24 cellular contexts compared by ENCODE assay signal in the genomic region with DNA sequence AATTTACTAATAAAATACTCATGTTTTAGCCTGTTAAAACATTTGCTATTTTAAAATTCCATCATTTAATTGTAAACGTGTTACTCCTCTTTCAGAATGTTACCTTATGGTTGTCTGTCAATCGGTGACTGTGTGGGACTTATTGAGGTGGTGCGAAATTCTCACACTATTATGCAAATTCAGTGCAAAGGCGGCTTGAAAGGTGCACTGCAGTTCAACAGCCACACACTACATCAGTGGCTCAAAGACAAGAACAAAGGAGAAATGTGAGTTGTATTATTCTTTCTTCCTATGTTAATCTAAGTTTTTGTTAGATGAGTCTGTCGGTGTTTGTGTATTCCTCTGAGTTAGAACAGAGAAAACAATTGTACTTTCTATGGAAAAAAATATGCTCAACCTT.
"Had no signal": no experiment of that assay in that cellular context is flagged by ENCODE, and none has a peak within 500 bp of the region (broad histone marks: within the 10 kb centered on the region; RNA-seq: fewer than 3 reads in every experiment).

No MANE protein-coding gene starts in this region.

- H3K4me3 Mint-ChIP-seq: activated CD4-positive, alpha-beta memory T cell treated with anti-CD3 and anti-CD28 coated beads, Interleukin-2, amount 10 ng/mL, durations not matched to agents 7 days and 5 days; activated CD4-positive, alpha-beta T cell treated with anti-CD3 and anti-CD28 coated beads, Interleukin-2, amount 10 ng/mL, durations not matched to agents 7 days and 5 days; activated CD8-positive, alpha-beta memory T cell treated with anti-CD3 and anti-CD28 coated beads, Interleukin-2, amount 10 ng/mL, durations not matched to agents 7 days and 5 days; immature natural killer cell; nephron; WTC11 had no signal

- ATAC-seq: activated CD8-positive, alpha-beta memory T cell treated with anti-CD3 and anti-CD28 coated beads, Interleukin-2, amount 10 ng/mL, durations not matched to agents 7 days and 5 days; activated naive CD4-positive, alpha-beta T cell treated with anti-CD3 and anti-CD28 coated beads, Interleukin-2, amount 50 U/mL, for 72 hours; heart left ventricle; left lung; lower lobe of right lung; right lobe of liver; stimulated activated naive CD8-positive, alpha-beta T cell treated with anti-CD3 and anti-CD28 coated beads, Interleukin-15, Interleukin-2, amounts not matched to agents 100 U/mL and 50 U/mL, for 24 hours; WTC11 had no signal

- H3K4me1 ChIP-seq: breast epithelium, left lung, lower lobe of right lung, right lobe of liver, testis, transverse colon had no signal

- DNase-seq: activated CD4-positive, alpha-beta memory T cell treated with anti-CD3 and anti-CD28 coated beads, Interleukin-2, amount 10 ng/mL, durations not matched to agents 7 days and 5 days; activated CD4-positive, alpha-beta T cell treated with anti-CD3 and anti-CD28 coated beads for 1 hour; activated CD4-positive, alpha-beta T cell treated with anti-CD3 and anti-CD28 coated beads, Interleukin-2, amount 10 ng/mL, durations not matched to agents 7 days and 5 days; activated CD8-positive, alpha-beta memory T cell treated with anti-CD3 and anti-CD28 coated beads, Interleukin-2, amount 10 ng/mL, durations not matched to agents 7 days and 5 days; activated T-cell treated with anti-CD3 and anti-CD28 coated beads, Interleukin-2, amount 50 U/mL, for 48 hours; central memory CD4-positive, alpha-beta T cell; heart left ventricle; hypothalamus; immature natural killer cell; kidney; left lung; lower lobe of right lung; right lobe of liver; stimulated activated CD4-positive, alpha-beta T cell treated with anti-CD3 and anti-CD28 coated beads, Interleukin-4, amount 100 ng/mL, for 1 hour; stimulated activated naive CD8-positive, alpha-beta T cell treated with anti-CD3 and anti-CD28 coated beads, Interleukin-15, Interleukin-2, amounts not matched to agents 100 U/mL and 50 U/mL, for 24 hours; T-helper 9 cell; testis; transverse colon had no signal

- H3K9me3 Mint-ChIP-seq: activated CD4-positive, alpha-beta memory T cell treated with anti-CD3 and anti-CD28 coated beads, Interleukin-2, amount 10 ng/mL, durations not matched to agents 7 days and 5 days; activated CD4-positive, alpha-beta T cell treated with anti-CD3 and anti-CD28 coated beads, Interleukin-2, amount 10 ng/mL, durations not matched to agents 7 days and 5 days; activated naive CD4-positive, alpha-beta T cell treated with anti-CD3 and anti-CD28 coated beads, Interleukin-2, amount 50 U/mL, for 72 hours; activated T-helper 2 cell treated with anti-CD3 and anti-CD28 coated beads, Interferon-gamma antibody, Interleukin-2, Interleukin-4, amounts not matched to agents 10 μg/mL and 5 μg/mL and 100 μg/mL, durations not matched to agents 14 hours and 24 hours and 36 hours; immature natural killer cell; nephron; WTC11 had no signal

- H3K27me3 Mint-ChIP-seq: activated CD4-positive, alpha-beta memory T cell treated with anti-CD3 and anti-CD28 coated beads, Interleukin-2, amount 10 ng/mL, durations not matched to agents 7 days and 5 days; activated CD4-positive, alpha-beta T cell treated with anti-CD3 and anti-CD28 coated beads, Interleukin-2, amount 10 ng/mL, durations not matched to agents 7 days and 5 days; activated CD8-positive, alpha-beta memory T cell treated with anti-CD3 and anti-CD28 coated beads, Interleukin-2, amount 10 ng/mL, durations not matched to agents 7 days and 5 days had no signal

- H3K36me3 Mint-ChIP-seq: activated naive CD4-positive, alpha-beta T cell treated with anti-CD3 and anti-CD28 coated beads, Interleukin-2, amount 50 U/mL, for 72 hours had no signal

- H3K4me3 ChIP-seq: breast epithelium, heart left ventricle, left lung, lower lobe of right lung, right lobe of liver, testis, transverse colon had no signal

- H3K4me1 Mint-ChIP-seq: activated CD4-positive, alpha-beta memory T cell treated with anti-CD3 and anti-CD28 coated beads, Interleukin-2, amount 10 ng/mL, durations not matched to agents 7 days and 5 days; activated CD4-positive, alpha-beta T cell treated with anti-CD3 and anti-CD28 coated beads, Interleukin-2, amount 10 ng/mL, durations not matched to agents 7 days and 5 days; activated CD8-positive, alpha-beta memory T cell treated with anti-CD3 and anti-CD28 coated beads, Interleukin-2, amount 10 ng/mL, durations not matched to agents 7 days and 5 days; immature natural killer cell; nephron had no signal

- H3K9me3 ChIP-seq: breast epithelium, heart left ventricle, left lung, lower lobe of right lung, neutrophil, right lobe of liver, testis, transverse colon had no signal

- H3K27ac Mint-ChIP-seq: activated CD4-positive, alpha-beta memory T cell treated with anti-CD3 and anti-CD28 coated beads, Interleukin-2, amount 10 ng/mL, durations not matched to agents 7 days and 5 days; activated CD4-positive, alpha-beta T cell treated with anti-CD3 and anti-CD28 coated beads, Interleukin-2, amount 10 ng/mL, durations not matched to agents 7 days and 5 days; activated CD8-positive, alpha-beta memory T cell treated with anti-CD3 and anti-CD28 coated beads, Interleukin-2, amount 10 ng/mL, durations not matched to agents 7 days and 5 days; activated naive CD4-positive, alpha-beta T cell treated with anti-CD3 and anti-CD28 coated beads, Interleukin-2, amount 50 U/mL, for 72 hours; activated T-helper 2 cell treated with anti-CD3 and anti-CD28 coated beads, Interferon-gamma antibody, Interleukin-2, Interleukin-4, amounts not matched to agents 10 μg/mL and 5 μg/mL and 100 μg/mL, durations not matched to agents 14 hours and 24 hours and 36 hours; immature natural killer cell; nephron; WTC11 had no signal

- H3K27ac ChIP-seq: breast epithelium, heart left ventricle, left lung, lower lobe of right lung, neutrophil, right lobe of liver, testis, transverse colon had no signal

- H3K27me3 ChIP-seq: breast epithelium, heart left ventricle, left lung, neutrophil, right lobe of liver, testis, transverse colon had no signal
